11 cellular contexts compared by ENCODE assay signal in genomic region chr2:231190531-231191197, GRCh38. TPM values are rescaled to one million over a fixed set of nuclear protein-coding genes. Genes with fewer than 3 reads are reported as not detected.
A peak's percentile ranks its signal among the peaks of the same experiment; 100 is the strongest.
DNase-seq lines count a peak whose midpoint lies in the region; ATAC-seq and TF ChIP-seq lines count a peak whose summit lies in the region.
"Had no signal": no experiment of that assay in that cellular context is flagged by ENCODE, and none has a peak within 500 bp of the region (broad histone marks: within the 10 kb centered on the region; RNA-seq: fewer than 3 reads in every experiment).

No MANE protein-coding gene starts in this region.

- WGBS in IMR-90 (ENCODE audit: extremely low coverage in 2 of 2, insufficient read length in 1 of 2), 2 experiments = 22% methylated on average over 14 of the region's 42 CpGs; no CpG with 5 or more reads in 1 of the 2 experiments
- 23 to 32% (median 29%) methylated on average over 32 to 42 of the region's 42 CpGs for whole genome bisulfite sequencing in spleen, 5 donors

- no peak for ATAC-seq in IMR-90 (ENCODE audit: low read depth)
- peak; percentile 81 for ATAC-seq in left lung
- no peak for ATAC-seq in GM21717 (IDR thresholded peaks at IDR 0.05; ENCODE audit: unreplicated experiment)
- ATAC-seq in activated CD8-positive, alpha-beta T cell treated with anti-CD3 and anti-CD28 coated beads, Interleukin-2, amount 10 ng/mL, durations not matched to agents 7 days and 5 days = no peak

- H2BK15ac ChIP-seq in IMR-90 (ENCODE audit: low read depth, low read length) = peak overlapping the region; percentile 40; the same call in 1 of the 3 replicates

- TF ChIP-seq RAD21 in IMR-90 (IDR thresholded peaks at IDR 0.05; ENCODE audit: low read length) = no peak

- intact Hi-C loops in IMR-90 (cut with micrococcal nuclease) = no loop called here
- intact Hi-C loops in left lung (cut with DNase I) = no loop called here
- intact Hi-C loops in spleen (cut with DNase I; ENCODE audit: low total_unique reads) = loop anchor here (10.0 kb wide), 1 partner anchor 86 kb away; no protein-coding TSS in a partner anchor

- peaks cover 14% of the 10 kb centered on the region; the same call in 1 of the 2 replicates for H3K4me1 ChIP-seq in IMR-90 (ENCODE audit: control insufficient read depth, insufficient read depth, low read length)
- H3K4me1 ChIP-seq in left lung = peaks cover 4 to 15% of the 10 kb centered on the region in 2 donors
- peaks cover 0 to 39% (median 13%) of the 10 kb centered on the region in 6 donors for H3K4me1 ChIP-seq in spleen

- H4K5ac ChIP-seq in IMR-90 (ENCODE audit: low read depth, low read length) = peak overlapping the region; percentile 12; the same call in 1 of the 2 replicates

- no peaks in the 10 kb centered on the region for H3K9me3 Mint-ChIP-seq in endothelial cell (ENCODE audit: unreplicated experiment)
- H3K9me3 Mint-ChIP-seq in activated naive CD4-positive, alpha-beta T cell treated with anti-CD3 and anti-CD28 coated beads, Interleukin-2, amount 10 ng/mL, durations not matched to agents 7 days and 5 days = no peaks in the 10 kb centered on the region
- no peaks in the 10 kb centered on the region for H3K9me3 Mint-ChIP-seq in activated CD8-positive, alpha-beta T cell treated with anti-CD3 and anti-CD28 coated beads, Interleukin-2, amount 10 ng/mL, durations not matched to agents 7 days and 5 days (ENCODE audit: insufficient read depth)
- H3K9me3 Mint-ChIP-seq: activated CD4-positive, alpha-beta T cell treated with anti-CD3 and anti-CD28 coated beads, Interleukin-2, amount 10 ng/mL, durations not matched to agents 24 days and 14 days had no signal

- H3K4me3 Mint-ChIP-seq in endothelial cell (ENCODE audit: unreplicated experiment) = no peak overlapping the region
- no peak overlapping the region for H3K4me3 Mint-ChIP-seq in activated naive CD4-positive, alpha-beta T cell treated with anti-CD3 and anti-CD28 coated beads, Interleukin-2, amount 10 ng/mL, durations not matched to agents 7 days and 5 days
- no peak overlapping the region for H3K4me3 Mint-ChIP-seq in activated CD8-positive, alpha-beta T cell treated with anti-CD3 and anti-CD28 coated beads, Interleukin-2, amount 10 ng/mL, durations not matched to agents 7 days and 5 days
- H3K4me3 Mint-ChIP-seq: activated CD4-positive, alpha-beta T cell treated with anti-CD3 and anti-CD28 coated beads, Interleukin-2, amount 10 ng/mL, durations not matched to agents 24 days and 14 days had no signal

- no peaks in the 10 kb centered on the region for H3K36me3 Mint-ChIP-seq in endothelial cell (ENCODE audit: low read depth, unreplicated experiment)
- H3K36me3 Mint-ChIP-seq in activated naive CD4-positive, alpha-beta T cell treated with anti-CD3 and anti-CD28 coated beads, Interleukin-2, amount 10 ng/mL, durations not matched to agents 7 days and 5 days = no peaks in the 10 kb centered on the region
- no peaks in the 10 kb centered on the region for H3K36me3 Mint-ChIP-seq in activated CD8-positive, alpha-beta T cell treated with anti-CD3 and anti-CD28 coated beads, Interleukin-2, amount 10 ng/mL, durations not matched to agents 7 days and 5 days (ENCODE audit: low read depth)

- H3K9ac ChIP-seq in IMR-90 (ENCODE audit: low read depth, low read length) = no peak overlapping the region

- H3K9me3 ChIP-seq in IMR-90 (ENCODE audit: control insufficient read depth, insufficient read depth, low read length) = no peaks in the 10 kb centered on the region
- no peaks in the 10 kb centered on the region for H3K9me3 ChIP-seq in left lung
- H3K9me3 ChIP-seq in spleen = no peaks in the 10 kb centered on the region

- no peak overlapping the region for H3K56ac ChIP-seq in IMR-90 (ENCODE audit: extremely low read depth, insufficient read depth, low read length)

- H3K27ac Mint-ChIP-seq in endothelial cell (ENCODE audit: unreplicated experiment) = no peak overlapping the region
- H3K27ac Mint-ChIP-seq in activated naive CD4-positive, alpha-beta T cell treated with anti-CD3 and anti-CD28 coated beads, Interleukin-2, amount 10 ng/mL, durations not matched to agents 7 days and 5 days = no peak overlapping the region
- no peak overlapping the region for H3K27ac Mint-ChIP-seq in activated CD8-positive, alpha-beta T cell treated with anti-CD3 and anti-CD28 coated beads, Interleukin-2, amount 10 ng/mL, durations not matched to agents 7 days and 5 days
- H3K27ac Mint-ChIP-seq: activated CD4-positive, alpha-beta T cell treated with anti-CD3 and anti-CD28 coated beads, Interleukin-2, amount 10 ng/mL, durations not matched to agents 24 days and 14 days had no signal

- CTCF ChIA-PET in IMR-90 (lab: Yijun Ruan, JAX) = interaction anchor here (4.2 kb wide), 1 partner anchor 87 kb away, joined by 25 read pairs; no protein-coding TSS in a partner anchor
- CTCF ChIA-PET in activated naive CD4-positive, alpha-beta T cell treated with anti-CD3 and anti-CD28 coated beads, Interleukin-2, amount 10 ng/mL, durations not matched to agents 7 days and 5 days (lab: Charles Lee) = no interaction called here
- CTCF ChIA-PET in activated CD8-positive, alpha-beta T cell treated with anti-CD3 and anti-CD28 coated beads, Interleukin-2, amount 10 ng/mL, durations not matched to agents 7 days and 5 days (lab: Charles Lee) = no interaction called here

- in situ Hi-C loops in IMR-90 (cut with MboI; ENCODE audit: low sequenced_read_pairs) = loop anchor here (5.0 kb wide), 1 partner anchor 78 kb away; no protein-coding TSS in a partner anchor

- H3K4me1 Mint-ChIP-seq in endothelial cell (ENCODE audit: unreplicated experiment) = peaks cover 2% of the 10 kb centered on the region
- H3K4me1 Mint-ChIP-seq in activated naive CD4-positive, alpha-beta T cell treated with anti-CD3 and anti-CD28 coated beads, Interleukin-2, amount 10 ng/mL, durations not matched to agents 7 days and 5 days = no peaks in the 10 kb centered on the region
- H3K4me1 Mint-ChIP-seq in activated CD8-positive, alpha-beta T cell treated with anti-CD3 and anti-CD28 coated beads, Interleukin-2, amount 10 ng/mL, durations not matched to agents 7 days and 5 days (ENCODE audit: low read depth) = no peaks in the 10 kb centered on the region
- H3K4me1 Mint-ChIP-seq: activated CD4-positive, alpha-beta T cell treated with anti-CD3 and anti-CD28 coated beads, Interleukin-2, amount 10 ng/mL, durations not matched to agents 24 days and 14 days had no signal

- peak overlapping the region; percentile 37; the same call in 1 of the 2 replicates for H2AK5ac ChIP-seq in IMR-90 (ENCODE audit: low read depth, low read length)

- no peaks in the 10 kb centered on the region for H3K79me1 ChIP-seq in IMR-90 (ENCODE audit: low read depth in 1 of 2, low read length in 2 of 2)

- BruUV-seq in IMR-90 (replicated peaks; lab: Mats Ljungman, UMichigan) = no TSS peak

- H3K4ac ChIP-seq in IMR-90 (ENCODE audit: low read depth, low read length) = peak overlapping the region; percentile 54

- peak overlapping the region; percentile 39 for H4K91ac ChIP-seq in IMR-90 (ENCODE audit: insufficient read depth, low read depth, low read length)

- peak overlapping the region; percentile 75 for H2AK9ac ChIP-seq in IMR-90 (replicated peaks; ENCODE audit: low read depth, low read length, poor library complexity)

- peak overlapping the region; percentile 86 for H2AFZ ChIP-seq in IMR-90 (replicated peaks; ENCODE audit: low read length, poor library complexity)

- no peaks in the 10 kb centered on the region for H4K20me1 ChIP-seq in IMR-90 (ENCODE audit: insufficient read depth, low read length)

- peak overlapping the region; percentile 79; the same call in 1 of the 2 replicates for H2BK20ac ChIP-seq in IMR-90 (ENCODE audit: low read depth, low read length)

- H3K18ac ChIP-seq in IMR-90 (ENCODE audit: low read depth, low read length) = peak overlapping the region; percentile 18; the same call in 1 of the 2 replicates

- 0 out of 2 replicates have a peak overlapping the region, but pooled peaks have one; percentile 40 for H3K14ac ChIP-seq in IMR-90 (replicated peaks; ENCODE audit: low read depth, low read length)

- H3K23ac ChIP-seq in IMR-90 (ENCODE audit: low read depth, low read length) = peak overlapping the region; percentile 1; the same call in 1 of the 2 replicates

- H3K27ac ChIP-seq in IMR-90 (ENCODE audit: insufficient read depth, low read length) = no peak overlapping the region
- H3K27ac ChIP-seq in left lung = peak overlapping the region; percentile 73 to 91
- H3K27ac ChIP-seq in spleen = peak overlapping the region; percentile 28 to 87 (median 84)

- H3K27me3 ChIP-seq in IMR-90 (ENCODE audit: control insufficient read depth, insufficient read depth, low read length) (no peaks in the 10 kb centered on the region), left lung (peaks cover 0 to 13% of the 10 kb centered on the region in 2 donors), spleen (replicated peaks in 1 of 7) (peaks cover 0 to 27% (median 6%) of the 10 kb centered on the region in 7 donors)

- POLR2A ChIA-PET in IMR-90 (lab: Charles Lee; ENCODE audit: unreplicated experiment) = no interaction called here
- POLR2A ChIA-PET in activated CD8-positive, alpha-beta T cell treated with anti-CD3 and anti-CD28 coated beads, Interleukin-2, amount 10 ng/mL, durations not matched to agents 7 days and 5 days (lab: Charles Lee) = interaction anchor here (0.8 kb wide), 1 partner anchor 66 kb away, joined by 3 read pairs; the partner anchor contains the start of gene HTR2B

- peaks cover 3% of the 10 kb centered on the region; the same call in 1 of the 2 replicates for H3K9me1 ChIP-seq in IMR-90 (ENCODE audit: insufficient read depth, low read length)

- H3K36me3 ChIP-seq in IMR-90 (ENCODE audit: control insufficient read depth, insufficient read depth, low read length) (no peaks in the 10 kb centered on the region), left lung (no peaks in the 10 kb centered on the region), spleen (no peaks in the 10 kb centered on the region)

- TF ChIP-seq CTCF in IMR-90 (conservative IDR thresholded peaks at IDR 0.05; ENCODE audit: low read depth, low read length) (no peak), endothelial cell (IDR thresholded peaks at IDR 0.05; ENCODE audit: unreplicated experiment) (no peak), left lung (IDR thresholded peaks at IDR 0.05) (no peak), spleen (IDR thresholded peaks at IDR 0.05 in 8 of 11, conservative IDR thresholded peaks at IDR 0.05 in 3 of 11) (no peak)

- no peak overlapping the region for H2BK5ac ChIP-seq in IMR-90 (ENCODE audit: low read depth, low read length, poor library complexity, severe bottlenecking)

- peak overlapping the region; percentile 70 to 82; a peak in 2 of 4 replicates for H4K8ac ChIP-seq in IMR-90 (ENCODE audit: low read depth in 2 of 2, low read length in 2 of 2)

- no peak for DNase-seq in IMR-90
- DNase-seq in endothelial cell (ENCODE audit: low spot score) = peak; percentile 31
- peak; percentile 63 to 87 for DNase-seq in left lung
- DNase-seq in spleen = no peak
- DNase-seq in activated CD8-positive, alpha-beta memory T cell treated with anti-CD3 and anti-CD28 coated beads, Interleukin-2, amount 50 U/mL, for 4 hours = no peak
- no peak for DNase-seq in activated naive CD4-positive, alpha-beta T cell treated with anti-CD3 and anti-CD28 coated beads, Interleukin-2, amount 10 ng/mL, durations not matched to agents 7 days and 5 days
- DNase-seq in activated CD8-positive, alpha-beta T cell treated with anti-CD3 and anti-CD28 coated beads, Interleukin-2, amount 10 ng/mL, durations not matched to agents 7 days and 5 days = no peak
- DNase-seq: activated CD4-positive, alpha-beta T cell treated with anti-CD3 and anti-CD28 coated beads, Interleukin-2, amount 10 ng/mL, durations not matched to agents 24 days and 14 days; foreskin melanocyte; NCI-H510A treated with DMSO at 0.1 percent for 48 hours had no signal

- peak overlapping the region; percentile 86 for H2BK120ac ChIP-seq in IMR-90 (ENCODE audit: low read depth, low read length)

- peaks cover 5% of the 10 kb centered on the region for H3K27me3 Mint-ChIP-seq in endothelial cell (ENCODE audit: unreplicated experiment)
- peaks cover 74% of the 10 kb centered on the region for H3K27me3 Mint-ChIP-seq in activated naive CD4-positive, alpha-beta T cell treated with anti-CD3 and anti-CD28 coated beads, Interleukin-2, amount 10 ng/mL, durations not matched to agents 7 days and 5 days
- peaks cover 29% of the 10 kb centered on the region for H3K27me3 Mint-ChIP-seq in activated CD8-positive, alpha-beta T cell treated with anti-CD3 and anti-CD28 coated beads, Interleukin-2, amount 10 ng/mL, durations not matched to agents 7 days and 5 days (ENCODE audit: low read depth)

- dilution Hi-C loops in IMR-90 (cut with HindIII; ENCODE audit: low sequenced_read_pairs, unreplicated experiment) = no loop called here

- H3K4me3 ChIP-seq in IMR-90 (ENCODE audit: insufficient read depth, low read depth, low read length) (no peak overlapping the region), left lung (peak overlapping the region; percentile 22), spleen (peak overlapping the region in 5 of 8 donors; percentile 9 to 53 (median 25))

- no peak overlapping the region for H3K4me2 ChIP-seq in IMR-90 (ENCODE audit: low read depth, low read length)

- TF ChIP-seq POLR2A in IMR-90 (IDR thresholded peaks at IDR 0.05; ENCODE audit: low read depth, low read length) (no peak), spleen (IDR thresholded peaks at IDR 0.05) (no peak)

RNA-seq across cellular contexts. Expression of gene ARMC9, which starts 7.8 kb away (rescaled TPM):
- 39.4 and 46.6 TPM in 2 replicates for total RNA-seq in IMR-90 (2012; rRNA removed)
- 33.6 and 36.0 TPM in 2 replicates for polyA plus RNA-seq in IMR-90 (2012; rRNA removed)
- 29.9 and 42.2 TPM in 2 replicates for polyA plus RNA-seq in IMR-90 (2012; cell fraction: cytosol; rRNA removed)
- 46.6 and 56.9 TPM in 2 replicates for polyA plus RNA-seq in IMR-90 (2012; cell fraction: nucleus; rRNA removed; ENCODE audit: low replicate concordance)
- 18.3 TPM for total RNA-seq in endothelial cell (ENCODE audit: unreplicated experiment)
- total RNA-seq in left lung = 10 to 100 TPM; 35.8 to 40.6 TPM
- 1 to 10 TPM; 2.9 to 8.9 (median 4.9) TPM for total RNA-seq in spleen
- polyA plus RNA-seq in spleen = 1 to 10 TPM in 2 of 3 donors, under 1 TPM in 1; 0.83 to 2.5 (median 2.2) TPM
- total RNA-seq in activated CD8-positive, alpha-beta T cell treated with anti-CD3 and anti-CD28 coated beads, Interleukin-2, amount 10 ng/mL, durations not matched to agents 7 days and 5 days = under 1 TPM; 0.65 to 0.92 TPM

Comparison
In these comparisons a context has a peak if more than half of its experiments do, and no peak if none do; other contexts are left out.
1. DNase-seq: peak in endothelial cell (single experiment) and left lung (2 of 2); none in IMR-90 (single experiment), spleen (single experiment), activated CD8-positive, alpha-beta memory T cell treated with anti-CD3 and anti-CD28 coated beads, Interleukin-2, amount 50 U/mL, for 4 hours (single experiment), activated naive CD4-positive, alpha-beta T cell treated with anti-CD3 and anti-CD28 coated beads, Interleukin-2, amount 10 ng/mL, durations not matched to agents 7 days and 5 days (single experiment) and activated CD8-positive, alpha-beta T cell treated with anti-CD3 and anti-CD28 coated beads, Interleukin-2, amount 10 ng/mL, durations not matched to agents 7 days and 5 days (single experiment).